In genomic region chr4:138398297-138398696, GRCh38 we compare ENCODE assay signal across 14 cellular contexts.
DNase-seq lines count a peak whose midpoint lies in the region; ATAC-seq, FAIRE-seq and TF ChIP-seq lines count a peak whose summit lies in the region.
"Had no signal": no experiment of that assay in that cellular context is flagged by ENCODE, and none has a peak within 500 bp of the region (broad histone marks: within the 10 kb centered on the region; RNA-seq: fewer than 3 reads in every experiment).

No MANE protein-coding gene starts in this region.

- no peaks in the 10 kb centered on the region for H3K9me3 ChIP-seq in GM23248 (ENCODE audit: low read depth)
- no peaks in the 10 kb centered on the region for H3K9me3 ChIP-seq in kidney (ENCODE audit: control insufficient read depth in 1 of 2, low read length in 2 of 2)

- no peaks in the 10 kb centered on the region for H4K20me1 ChIP-seq in GM23248 (ENCODE audit: insufficient read depth)

- H3K79me2 ChIP-seq in GM23248 (ENCODE audit: insufficient read depth), result no peaks in the 10 kb centered on the region

- H3K4me1 ChIP-seq in GM23248 (ENCODE audit: insufficient read depth) (no peaks in the 10 kb centered on the region), kidney (ENCODE audit: control insufficient read depth in 1 of 2, insufficient read depth in 1 of 2, low read depth in 1 of 2, low read length in 2 of 2) (no peaks in the 10 kb centered on the region)

- no peak for TF ChIP-seq CTCF in kidney (IDR thresholded peaks at IDR 0.05; ENCODE audit: borderline replicate concordance, extremely low read depth, insufficient read depth)

- no peaks in the 10 kb centered on the region for H3K27me3 ChIP-seq in GM23248 (replicated peaks; ENCODE audit: insufficient read depth)

- 78 to 81% methylated on average over 1 of the region's 1 CpG for WGBS in GM23248 (ENCODE audit: low coverage in 1 of 2, low lambda C conversion rate in 2 of 2, missing lambda C conversion rate in 2 of 2), 2 experiments

- H3K4me2 ChIP-seq in GM23248 (ENCODE audit: unreplicated experiment), result no peak overlapping the region

- no peaks in the 10 kb centered on the region for H3F3A ChIP-seq in GM23248 (ENCODE audit: insufficient read depth)

- H3K36me3 ChIP-seq in GM23248 (ENCODE audit: low read depth) (no peaks in the 10 kb centered on the region), kidney (ENCODE audit: control insufficient read depth in 1 of 2, insufficient read depth in 2 of 2, low read length in 2 of 2) (no peaks in the 10 kb centered on the region)

- in situ Hi-C loops in GM23248 (cut with MboI), result no loop called here

- H3K4me3 ChIP-seq in GM23248 (no peak overlapping the region), kidney (ENCODE audit: low read length in 2 of 2) (no peak overlapping the region)
- H3K4me3 ChIP-seq: GM12878 had no signal

- ATAC-seq in left ventricle myocardium superior, result peak; percentile 78
- no peak for ATAC-seq in HG02981 (IDR thresholded peaks at IDR 0.05; ENCODE audit: unreplicated experiment)
- ATAC-seq: activated CD8-positive, alpha-beta memory T cell treated with anti-CD3 and anti-CD28 coated beads, Interleukin-2, amount 10 ng/mL, durations not matched to agents 7 days and 5 days; GM12878; stimulated activated naive CD8-positive, alpha-beta T cell treated with anti-CD3 and anti-CD28 coated beads, Interleukin-15, amount 100 ng/mL, for 72 hours had no signal

- peak; percentile 13 for DNase-seq in DMS79 (lab: John Stamatoyannopoulos, UW)
- DNase-seq in DMS79 treated with DMSO at 0.1 percent for 48 hours (lab: John Stamatoyannopoulos, UW), result no peak
- DNase-seq in NCI-H774 (lab: John Stamatoyannopoulos, UW), result peak; percentile 59
- DNase-seq in left ventricle myocardium superior, result no peak
- peak; percentile 12 for DNase-seq in putamen (ENCODE audit: low spot score)
- no peak for DNase-seq in GM23248
- no peak for DNase-seq in kidney
- DNase-seq: 8988T; activated CD8-positive, alpha-beta memory T cell treated with anti-CD3 and anti-CD28 coated beads, Interleukin-2, amount 10 ng/mL, durations not matched to agents 7 days and 5 days; NCI-H1436 treated with DMSO at 0.1 percent for 48 hours; stimulated activated naive CD8-positive, alpha-beta T cell treated with anti-CD3 and anti-CD28 coated beads, Interleukin-15, amount 100 ng/mL, for 72 hours had no signal

- FAIRE-seq in kidney (lab: Jason Lieb, UNC), result no peak
- FAIRE-seq: GM12878 had no signal

- no peak overlapping the region for H3K9ac ChIP-seq in GM23248
- H3K9ac ChIP-seq in kidney (ENCODE audit: low read length in 2 of 2), result no peak overlapping the region

- no peaks in the 10 kb centered on the region for H3K9me2 ChIP-seq in GM23248 (ENCODE audit: insufficient read depth)

- no peak overlapping the region for H2AFZ ChIP-seq in GM23248

- intact Hi-C loops in left ventricle myocardium superior (cut with micrococcal nuclease) (no loop called here), kidney (cut with DNase I) (no loop called here)

- no peak overlapping the region for H3K27ac ChIP-seq in GM23248
- no peak overlapping the region for H3K27ac ChIP-seq in kidney (ENCODE audit: low read depth in 2 of 2, low read length in 2 of 2)
- H3K27ac ChIP-seq: RWPE1 had no signal

Comparison
In these comparisons a context has a peak if more than half of its experiments do, and no peak if none do; other contexts are left out.
1. DNase-seq: peak in DMS79 (single experiment), NCI-H774 (single experiment) and putamen (single experiment); none in DMS79 treated with DMSO at 0.1 percent for 48 hours (single experiment), left ventricle myocardium superior (single experiment), GM23248 (single experiment) and kidney (single experiment).